In the genomic region with DNA sequence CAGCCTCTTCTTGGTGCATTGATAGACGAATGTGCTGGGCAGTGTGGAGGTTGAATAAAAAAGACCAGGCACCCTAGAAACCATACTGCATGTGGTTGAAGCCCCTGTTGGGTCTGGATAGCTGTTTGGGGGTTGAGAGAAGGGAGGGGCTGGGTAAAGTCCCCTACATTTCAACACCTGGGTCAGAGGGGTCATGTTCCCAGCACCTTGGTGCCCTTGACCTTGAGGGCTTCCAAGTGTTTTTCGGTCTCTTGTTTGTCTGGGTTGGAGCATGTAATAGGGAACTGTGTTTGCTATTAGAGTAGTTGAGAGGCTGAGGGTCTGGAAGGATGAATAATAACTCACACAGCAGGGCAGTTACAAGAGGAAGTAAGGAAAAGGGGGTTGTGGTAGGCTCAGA, we compare ENCODE assay signal across 30 cellular contexts.
"Had no signal": no experiment of that assay in that cellular context is flagged by ENCODE, and none has a peak within 500 bp of the region (broad histone marks: within the 10 kb centered on the region; RNA-seq: fewer than 3 reads in every experiment).

No MANE protein-coding gene starts in this region.

- H3K4me1 ChIP-seq: parathyroid adenoma, psoas muscle, sigmoid colon, suprapubic skin, testis, transverse colon, vagina had no signal

- H3K36me3 Mint-ChIP-seq: stimulated activated memory B cell treated with anti-CD40 and anti-IgM and Interleukin-4, amounts not matched to agents 10 μg/mL and 1 μg/mL and 100 μg/mL, for 72 hours had no signal

- H3K36me3 ChIP-seq: ovary, sigmoid colon, suprapubic skin, tibial artery, transverse colon, vagina had no signal

- H2AFZ ChIP-seq: parathyroid adenoma had no signal

- ATAC-seq: naive thymus-derived CD8-positive, alpha-beta T cell; natural killer cell treated with Interleukin-12 subunit alpha and Interleukin-12 subunit beta and Interleukin-15 and Interleukin-18, amount 100 ng/mL, for 72 hours; psoas muscle; right cardiac atrium; stimulated activated memory B cell treated with anti-CD40 and anti-IgM and Interleukin-4, amounts not matched to agents 10 μg/mL and 1 μg/mL and 100 μg/mL, for 72 hours; stimulated activated naive CD8-positive, alpha-beta T cell treated with anti-CD3 and anti-CD28 coated beads, Interleukin-15, amount 100 ng/mL, for 72 hours; stimulated activated naive CD8-positive, alpha-beta T cell treated with anti-CD3 and anti-CD28 coated beads, Interleukin-15, Interleukin-2, amounts not matched to agents 100 U/mL and 50 U/mL, for 24 hours had no signal

- H3K27ac Mint-ChIP-seq: natural killer cell treated with Interleukin-12 subunit alpha and Interleukin-12 subunit beta and Interleukin-15 and Interleukin-18, amount 100 ng/mL, for 72 hours; nephron progenitor cell; progenitor cell of endocrine pancreas; stimulated activated memory B cell treated with anti-CD40 and anti-IgM and Interleukin-4, amounts not matched to agents 10 μg/mL and 1 μg/mL and 100 μg/mL, for 72 hours; type B pancreatic cell had no signal

- H3K4me3 ChIP-seq: ovary, psoas muscle, sigmoid colon, suprapubic skin, testis, tibial artery, transverse colon, vagina had no signal

- FAIRE-seq: small intestine, urothelium cell line had no signal

- H3K79me2 ChIP-seq: parathyroid adenoma had no signal

- DNase-seq: naive B cell; naive thymus-derived CD8-positive, alpha-beta T cell; nephron progenitor cell; occipital lobe; ovary; posterior cingulate gyrus; psoas muscle; right cardiac atrium; sigmoid colon; small intestine; stimulated activated CD4-positive, alpha-beta T cell treated with anti-CD3 and anti-CD28 coated beads, Interleukin-15, amount 100 ng/mL, for 24 hours; stimulated activated CD4-positive, alpha-beta T cell treated with anti-CD3 and anti-CD28 coated beads, Interleukin-2, amount 100 ng/mL, for 24 hours; stimulated activated CD4-positive, alpha-beta T cell treated with anti-CD3 and anti-CD28 coated beads, Interleukin-2, amount 100 ng/mL, for 48 hours; stimulated activated CD4-positive, alpha-beta T cell treated with anti-CD3 and anti-CD28 coated beads, Interleukin-4, amount 100 ng/mL, for 24 hours; stimulated activated naive CD4-positive, alpha-beta T cell; stimulated activated naive CD8-positive, alpha-beta T cell treated with anti-CD3 and anti-CD28 coated beads, Interleukin-15, amount 100 ng/mL, for 72 hours; stimulated activated naive CD8-positive, alpha-beta T cell treated with anti-CD3 and anti-CD28 coated beads, Interleukin-15, Interleukin-2, amounts not matched to agents 100 U/mL and 50 U/mL, for 24 hours; substantia nigra; testis; tibial artery; transverse colon had no signal

- H3K9me3 ChIP-seq: psoas muscle, testis, transverse colon, vagina had no signal

- H3K4me3 Mint-ChIP-seq: naive B cell; naive thymus-derived CD8-positive, alpha-beta T cell; natural killer cell treated with Interleukin-12 subunit alpha and Interleukin-12 subunit beta and Interleukin-15 and Interleukin-18, amount 100 ng/mL, for 72 hours; nephron progenitor cell; neural crest cell; stimulated activated memory B cell treated with anti-CD40 and anti-IgM and Interleukin-4, amounts not matched to agents 10 μg/mL and 1 μg/mL and 100 μg/mL, for 72 hours; stimulated activated naive CD8-positive, alpha-beta T cell treated with anti-CD3 and anti-CD28 coated beads, Interleukin-15, amount 100 ng/mL, for 72 hours; type B pancreatic cell had no signal

- H3K9ac ChIP-seq: parathyroid adenoma had no signal

- H3K27me3 ChIP-seq: ovary, sigmoid colon, suprapubic skin, testis, tibial artery, transverse colon, vagina had no signal

- H3K27ac ChIP-seq: ovary, parathyroid adenoma, psoas muscle, sigmoid colon, suprapubic skin, testis, tibial artery, transverse colon, vagina had no signal

- H3K4me1 Mint-ChIP-seq: naive thymus-derived CD8-positive, alpha-beta T cell; stimulated activated memory B cell treated with anti-CD40 and anti-IgM and Interleukin-4, amounts not matched to agents 10 μg/mL and 1 μg/mL and 100 μg/mL, for 72 hours; stimulated activated naive CD8-positive, alpha-beta T cell treated with anti-CD3 and anti-CD28 coated beads, Interleukin-15, amount 100 ng/mL, for 72 hours had no signal
